In the genomic region with DNA sequence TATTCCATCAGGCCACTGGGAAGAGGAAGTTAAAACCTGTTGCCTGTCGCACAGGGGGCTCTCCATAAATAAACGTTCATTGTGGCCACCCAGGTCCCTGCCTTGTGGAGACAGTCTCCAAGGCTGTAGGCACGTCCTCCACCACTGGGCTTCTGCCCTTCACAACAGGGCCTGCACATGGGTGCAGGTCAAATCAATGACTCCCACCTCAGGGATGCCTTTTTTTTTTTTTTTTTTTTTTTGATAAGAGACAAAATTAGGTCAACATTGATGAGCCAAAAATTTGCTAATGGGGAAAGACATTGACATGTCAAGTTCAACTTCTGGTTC, we compare ENCODE assay signal across 1 cellular context.
TF ChIP-seq lines count a peak whose summit lies in the region.

No MANE protein-coding gene starts in this region.

TF ChIP-seq in IMR-90, 13 proteins besides CTCF, POLR2A, EP300 and RAD21:
- TF ChIP-seq CEBPB (IDR thresholded peaks at IDR 0.05; ENCODE audit: low read depth, low read length) (no peak), SMC3 (IDR thresholded peaks at IDR 0.05; ENCODE audit: low read depth, low read length) (no peak), RFX5 (IDR thresholded peaks at IDR 0.05; ENCODE audit: low read depth, low read length) (no peak), CHD1 (IDR thresholded peaks at IDR 0.05; ENCODE audit: low read depth, low read length) (no peak), MAFK (IDR thresholded peaks at IDR 0.05; ENCODE audit: low read depth, low read length) (no peak), MAZ (IDR thresholded peaks at IDR 0.05; ENCODE audit: borderline replicate concordance, low read depth, low read length) (no peak), RCOR1 (IDR thresholded peaks at IDR 0.05; ENCODE audit: insufficient replicate concordance, low read length) (no peak), FOS (IDR thresholded peaks at IDR 0.05; ENCODE audit: low read depth, low read length) (no peak), BHLHE40 (IDR thresholded peaks at IDR 0.05; ENCODE audit: low read depth, low read length) (no peak), NFE2L2 (IDR thresholded peaks at IDR 0.05; ENCODE audit: low read depth, low read length) (no peak), MXI1 (IDR thresholded peaks at IDR 0.05; ENCODE audit: borderline replicate concordance, low read depth, low read length) (no peak)
- TF ChIP-seq, protein P1, sequence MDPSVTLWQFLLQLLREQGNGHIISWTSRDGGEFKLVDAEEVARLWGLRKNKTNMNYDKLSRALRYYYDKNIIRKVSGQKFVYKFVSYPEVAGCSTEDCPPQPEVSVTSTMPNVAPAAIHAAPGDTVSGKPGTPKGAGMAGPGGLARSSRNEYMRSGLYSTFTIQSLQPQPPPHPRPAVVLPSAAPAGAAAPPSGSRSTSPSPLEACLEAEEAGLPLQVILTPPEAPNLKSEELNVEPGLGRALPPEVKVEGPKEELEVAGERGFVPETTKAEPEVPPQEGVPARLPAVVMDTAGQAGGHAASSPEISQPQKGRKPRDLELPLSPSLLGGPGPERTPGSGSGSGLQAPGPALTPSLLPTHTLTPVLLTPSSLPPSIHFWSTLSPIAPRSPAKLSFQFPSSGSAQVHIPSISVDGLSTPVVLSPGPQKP (IDR thresholded peaks at IDR 0.05; ENCODE audit: borderline replicate concordance, low read depth, low read length): no peak
- TF ChIP-seq, protein P2, sequence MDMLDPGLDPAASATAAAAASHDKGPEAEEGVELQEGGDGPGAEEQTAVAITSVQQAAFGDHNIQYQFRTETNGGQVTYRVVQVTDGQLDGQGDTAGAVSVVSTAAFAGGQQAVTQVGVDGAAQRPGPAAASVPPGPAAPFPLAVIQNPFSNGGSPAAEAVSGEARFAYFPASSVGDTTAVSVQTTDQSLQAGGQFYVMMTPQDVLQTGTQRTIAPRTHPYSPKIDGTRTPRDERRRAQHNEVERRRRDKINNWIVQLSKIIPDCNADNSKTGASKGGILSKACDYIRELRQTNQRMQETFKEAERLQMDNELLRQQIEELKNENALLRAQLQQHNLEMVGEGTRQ (IDR thresholded peaks at IDR 0.05; ENCODE audit: low read depth, low read length): no peak
